Comparison of ENCODE assay signal across 1 cellular context in genomic region chr3:143171141-143171651, GRCh38.
TF ChIP-seq lines count a peak whose summit lies in the region.

No MANE protein-coding gene starts in this region.

TF ChIP-seq in GM23338, 12 proteins besides CTCF, POLR2A, EP300 and RAD21 (continued from another document):
- no peak for TF ChIP-seq ZNF462 (CRISPR knock-in tag; IDR thresholded peaks at IDR 0.05)
- TF ChIP-seq JUNB (IDR thresholded peaks at IDR 0.05; ENCODE audit: unreplicated experiment) = no peak
- no peak for TF ChIP-seq STAT1 (IDR thresholded peaks at IDR 0.05; ENCODE audit: unreplicated experiment)
- TF ChIP-seq ZNF331 (CRISPR knock-in tag; IDR thresholded peaks at IDR 0.05; ENCODE audit: low read depth) = no peak
- TF ChIP-seq EZH2phosphoT487 (IDR thresholded peaks at IDR 0.05; ENCODE audit: unreplicated experiment) = no peak
- TF ChIP-seq EZH2 (IDR thresholded peaks at IDR 0.05; ENCODE audit: low read depth, unreplicated experiment) = no peak
- no peak for TF ChIP-seq NANOG (IDR thresholded peaks at IDR 0.05; ENCODE audit: borderline replicate concordance)
- no peak for TF ChIP-seq REST (IDR thresholded peaks at IDR 0.05; ENCODE audit: unreplicated experiment)
- TF ChIP-seq POLR2AphosphoS5 (IDR thresholded peaks at IDR 0.05; ENCODE audit: low read depth) = no peak
TF ChIP-seq in GM23338: peak in this region for 0.
